In genomic region chr11:60878245-60879101, GRCh38 we compare ENCODE assay signal across 30 cellular contexts. TPM values are rescaled to one million over a fixed set of nuclear protein-coding genes. Genes with fewer than 3 reads are reported as not detected.
DNase-seq lines count a peak whose midpoint lies in the region; ATAC-seq, FAIRE-seq and TF ChIP-seq lines count a peak whose summit lies in the region.
"Had no signal": no experiment of that assay in that cellular context is flagged by ENCODE, and none has a peak within 500 bp of the region (broad histone marks: within the 10 kb centered on the region; RNA-seq: fewer than 3 reads in every experiment).

No MANE protein-coding gene starts in this region.

- no peak for TF ChIP-seq CTCF in WERI-Rb-1 (IDR thresholded peaks at IDR 0.05; ENCODE audit: low read depth, low read length)
- TF ChIP-seq CTCF in heart left ventricle (IDR thresholded peaks at IDR 0.05), result no peak
- TF ChIP-seq CTCF in ovary (IDR thresholded peaks at IDR 0.05), result no peak
- TF ChIP-seq CTCF in thoracic aorta (IDR thresholded peaks at IDR 0.05), result no peak
- TF ChIP-seq CTCF in HFFc6 (IDR thresholded peaks at IDR 0.05), result no peak
- TF ChIP-seq CTCF in SK-N-SH (IDR thresholded peaks at IDR 0.05), result no peak

- intact Hi-C loops in heart left ventricle (cut with DNase I), result loop anchor here in 3 of 10 donors (5.0 kb wide), 2 partner anchors 36 to 41 kb away; partner anchors contain the start of gene CCDC86 (in 2 of the 3)
- intact Hi-C loops in ovary (cut with DNase I), result no loop called here

- H3K27ac Mint-ChIP-seq in T-helper 2 cell treated with Interferon-gamma antibody and Interleukin-4, amounts not matched to agents 5 μg/mL and 100 μg/mL, for 36 hours, result no peak overlapping the region
- H3K27ac Mint-ChIP-seq in HFFc6, result no peak overlapping the region
- H3K27ac Mint-ChIP-seq: activated naive CD8-positive, alpha-beta T cell treated with anti-CD3 and anti-CD28 coated beads for 36 hours; B cell; CD8-positive, alpha-beta T cell; memory B cell had no signal

- H3K4me1 ChIP-seq in heart left ventricle (peaks cover 0 to 32% (median 6%) of the 10 kb centered on the region in 12 donors), ovary (ENCODE audit: insufficient read depth) (peaks cover 4% of the 10 kb centered on the region), thoracic aorta (ENCODE audit: control insufficient read depth in 1 of 2, low read depth in 2 of 2) (peaks cover 12 to 14% of the 10 kb centered on the region in 2 donors), SK-N-SH (ENCODE audit: control insufficient read depth in 1 of 2, insufficient read depth in 2 of 2, low read depth in 1 of 2, low read length in 1 of 2) (no peaks in the 10 kb centered on the region)

- H3K4me2 ChIP-seq in SK-N-SH, result no peak overlapping the region
- H3K4me2 ChIP-seq: A549 had no signal

- no peak for TF ChIP-seq POLR2A in heart left ventricle (IDR thresholded peaks at IDR 0.05)
- no peak for TF ChIP-seq POLR2A in ovary (IDR thresholded peaks at IDR 0.05)
- TF ChIP-seq POLR2A in H54 (IDR thresholded peaks at IDR 0.05; ENCODE audit: low read depth, low read length), result no peak

- H3K4me1 Mint-ChIP-seq in T-helper 2 cell treated with Interferon-gamma antibody and Interleukin-4, amounts not matched to agents 5 μg/mL and 100 μg/mL, for 36 hours (ENCODE audit: low read depth), result peaks cover 37% of the 10 kb centered on the region
- H3K4me1 Mint-ChIP-seq in HFFc6 (ENCODE audit: low read depth), result peaks cover 3% of the 10 kb centered on the region
- H3K4me1 Mint-ChIP-seq: activated naive CD8-positive, alpha-beta T cell treated with anti-CD3 and anti-CD28 coated beads for 36 hours; B cell had no signal

- no peaks in the 10 kb centered on the region for H3K9me2 ChIP-seq in SK-N-SH

- no peaks in the 10 kb centered on the region for H3K27me3 Mint-ChIP-seq in T-helper 2 cell treated with Interferon-gamma antibody and Interleukin-4, amounts not matched to agents 5 μg/mL and 100 μg/mL, for 36 hours (ENCODE audit: low read depth)
- peaks cover 3% of the 10 kb centered on the region for H3K27me3 Mint-ChIP-seq in HFFc6 (ENCODE audit: insufficient read depth)
- H3K27me3 Mint-ChIP-seq: activated naive CD8-positive, alpha-beta T cell treated with anti-CD3 and anti-CD28 coated beads for 36 hours; B cell; memory B cell had no signal

- no peaks in the 10 kb centered on the region for H3F3A ChIP-seq in SK-N-SH (replicated peaks; ENCODE audit: insufficient read depth)

- H3K36me3 ChIP-seq in WERI-Rb-1 (no peaks in the 10 kb centered on the region; the same call in 1 of the 2 replicates), heart left ventricle (peaks cover 0 to 32% (median 14%) of the 10 kb centered on the region in 9 donors), ovary (no peaks in the 10 kb centered on the region), thoracic aorta (peaks cover 7% of the 10 kb centered on the region), SK-N-SH (replicated peaks in 1 of 2; ENCODE audit: control insufficient read depth in 1 of 2, insufficient read depth in 2 of 2, low read length in 1 of 2) (peaks cover 0 to 20% of the 10 kb centered on the region in 2 experiments)

- no peaks in the 10 kb centered on the region for H4K20me1 ChIP-seq in SK-N-SH (ENCODE audit: insufficient read depth)

- H3K9me3 Mint-ChIP-seq in T-helper 2 cell treated with Interferon-gamma antibody and Interleukin-4, amounts not matched to agents 5 μg/mL and 100 μg/mL, for 36 hours, result no peaks in the 10 kb centered on the region
- no peaks in the 10 kb centered on the region for H3K9me3 Mint-ChIP-seq in HFFc6
- H3K9me3 Mint-ChIP-seq: activated naive CD8-positive, alpha-beta T cell treated with anti-CD3 and anti-CD28 coated beads for 36 hours; CD8-positive, alpha-beta T cell; memory B cell had no signal

- TF ChIP-seq EP300 in ovary (IDR thresholded peaks at IDR 0.05) (no peak), SK-N-SH (IDR thresholded peaks at IDR 0.05; ENCODE audit: borderline replicate concordance in 1 of 2, low read depth in 1 of 2, low read length in 1 of 2) (no peak)

- peak; percentile 2 for DNase-seq in WERI-Rb-1
- peak in 1 of 5 donors; percentile 39 for DNase-seq in heart left ventricle
- DNase-seq in ovary, result peak in 1 of 5 donors; percentile 41
- no peak for DNase-seq in thoracic aorta (ENCODE audit: low spot score)
- no peak for DNase-seq in T-helper 2 cell treated with Interferon-gamma antibody and Interleukin-4, amounts not matched to agents 5 μg/mL and 100 μg/mL, for 36 hours (ENCODE audit: low spot score)
- DNase-seq in HFFc6, result no peak
- DNase-seq in SK-N-SH, result no peak
- no peak for DNase-seq in H54 (ENCODE audit: insufficient read length, low spot score)
- DNase-seq: activated CD4-positive, alpha-beta T cell treated with anti-CD3 and anti-CD28 coated beads for 4 hours; activated effector memory CD4-positive, alpha-beta T cell treated with anti-CD3 and anti-CD28 coated beads, Interleukin-2, amount 50 U/mL, for 16 hours; activated naive CD8-positive, alpha-beta T cell treated with anti-CD3 and anti-CD28 coated beads for 36 hours; activated T-cell treated with anti-CD3 and anti-CD28 coated beads for 4 hours; CD8-positive, alpha-beta T cell; DMS 273 treated with DMSO at 0.1 percent for 48 hours; head of caudate nucleus; KBM-7; kidney glomerular epithelial cell; NCI-H1417; NCI-H2029 treated with DMSO at 0.1 percent for 48 hours; NCI-H226; NCI-H82; RPMI8226; small intestine; stimulated activated CD4-positive, alpha-beta T cell treated with anti-CD3 and anti-CD28 coated beads, Interleukin-1b, Interleukin-23, amount 100 ng/mL, for 48 hours; T-helper 2 cell had no signal

- no peak overlapping the region for H3K27ac ChIP-seq in WERI-Rb-1
- H3K27ac ChIP-seq in heart left ventricle, result peak overlapping the region; percentile 15 to 89 (median 58)
- H3K27ac ChIP-seq in ovary, result peak overlapping the region; percentile 61 to 78
- peak overlapping the region; percentile 67 to 76 for H3K27ac ChIP-seq in thoracic aorta
- H3K27ac ChIP-seq in SK-N-SH (ENCODE audit: low read depth in 2 of 2, low read length in 1 of 2), result no peak overlapping the region
- H3K27ac ChIP-seq: A549, SK-N-MC had no signal

- CTCF ChIA-PET in SK-N-SH (lab: Yijun Ruan, JAX), result interaction anchor here (1.4 to 2.9 kb wide), 3 partner anchors 9 to 47 kb away, joined by 8 to 15 read pairs (median 13); no protein-coding TSS in a partner anchor

- H3K36me3 Mint-ChIP-seq in T-helper 2 cell treated with Interferon-gamma antibody and Interleukin-4, amounts not matched to agents 5 μg/mL and 100 μg/mL, for 36 hours (ENCODE audit: low read depth), result peaks cover 39% of the 10 kb centered on the region
- H3K36me3 Mint-ChIP-seq in HFFc6 (ENCODE audit: low read depth), result peaks cover 5% of the 10 kb centered on the region; the same call in 1 of the 2 replicates

- 50 to 73% (median 59%) methylated on average over 5 of the region's 5 CpGs for WGBS in heart left ventricle, 4 donors
- WGBS in ovary, 3 donors, result 18 to 22% (median 19%) methylated on average over 5 of the region's 5 CpGs
- 78% methylated on average over 5 of the region's 5 CpGs for WGBS in SK-N-SH (ENCODE audit: low lambda C conversion rate)

- H3K4me3 Mint-ChIP-seq in T-helper 2 cell treated with Interferon-gamma antibody and Interleukin-4, amounts not matched to agents 5 μg/mL and 100 μg/mL, for 36 hours, result no peak overlapping the region
- H3K4me3 Mint-ChIP-seq in HFFc6, result no peak overlapping the region
- H3K4me3 Mint-ChIP-seq: activated naive CD8-positive, alpha-beta T cell treated with anti-CD3 and anti-CD28 coated beads for 36 hours; B cell; CD8-positive, alpha-beta T cell; memory B cell had no signal

- POLR2A ChIA-PET in SK-N-SH (lab: Yijun Ruan, JAX), result no interaction called here

- ATAC-seq in heart left ventricle (peak; percentile 63 to 84 (median 73)), thoracic aorta (ENCODE audit: insufficient number of reproducible peaks, low FRiP score, low read depth) (no peak)
- ATAC-seq: A549; CD8-positive, alpha-beta T cell had no signal

- no peak overlapping the region for H2AFZ ChIP-seq in SK-N-SH (ENCODE audit: low read depth)

- H3K4me3 ChIP-seq in WERI-Rb-1 (ENCODE audit: low read depth, low read length), result no peak overlapping the region
- no peak overlapping the region for H3K4me3 ChIP-seq in heart left ventricle
- no peak overlapping the region for H3K4me3 ChIP-seq in ovary
- no peak overlapping the region for H3K4me3 ChIP-seq in thoracic aorta
- H3K4me3 ChIP-seq in SK-N-SH (ENCODE audit: low read depth in 2 of 2, low read length in 1 of 2), result no peak overlapping the region
- H3K4me3 ChIP-seq: A549, SK-N-MC had no signal

- H3K79me2 ChIP-seq in SK-N-SH (ENCODE audit: insufficient read depth), result no peaks in the 10 kb centered on the region

- H3K9ac ChIP-seq in SK-N-SH, result no peak overlapping the region

- H3K9me3 ChIP-seq in WERI-Rb-1 (ENCODE audit: severe bottlenecking) (no peaks in the 10 kb centered on the region), heart left ventricle (no peaks in the 10 kb centered on the region), ovary (no peaks in the 10 kb centered on the region), thoracic aorta (no peaks in the 10 kb centered on the region), SK-N-SH (no peaks in the 10 kb centered on the region)
- H3K9me3 ChIP-seq: A549 had no signal

- H3K27me3 ChIP-seq in WERI-Rb-1 (ENCODE audit: insufficient read depth, low read depth, severe bottlenecking) (no peaks in the 10 kb centered on the region), heart left ventricle (no peaks in the 10 kb centered on the region), ovary (no peaks in the 10 kb centered on the region), thoracic aorta (replicated peaks; ENCODE audit: insufficient read depth) (no peaks in the 10 kb centered on the region), SK-N-SH (ENCODE audit: insufficient read depth) (no peaks in the 10 kb centered on the region)

- no peak for FAIRE-seq in H54 (lab: Jason Lieb, UNC)
- FAIRE-seq: A549, small intestine, urothelium cell line had no signal

- TF ChIP-seq RAD21 in SK-N-SH (IDR thresholded peaks at IDR 0.05; ENCODE audit: low read length), result no peak

RNA-seq across cellular contexts. Expression of gene ZP1, which starts 11.1 kb away (rescaled TPM):
- under 1 TPM in 2 of 9 donors, not detected in 7; 0.30 to 0.95 TPM for total RNA-seq in heart left ventricle
- polyA plus RNA-seq in heart left ventricle, result under 1 TPM; 0.15 to 0.33 TPM
- not detected for total RNA-seq in ovary
- polyA plus RNA-seq in ovary, result under 1 TPM in 1 of 2 donors, not detected in 1; 0.17 TPM
- not detected for total RNA-seq in thoracic aorta
- under 1 TPM in 3 of 6 experiments, not detected in 3; 0.13 to 0.30 (median 0.29) TPM for total RNA-seq in HFFc6 (2021; fragmentation: NEBNext Ultra II Directional; extraction: Animal tissue kit (Norgen Biotek cat#: 25700))
- not detected in 2 replicates for polyA plus RNA-seq in SK-N-SH (2012; rRNA removed)
- 0.01 TPM in 1 of 2 replicates, not detected in the other for polyA plus RNA-seq in SK-N-SH (2012; cell fraction: cytosol; rRNA removed)
- 0.37 and 0.79 TPM in 2 replicates for polyA plus RNA-seq in SK-N-SH (2012; cell fraction: nucleus; rRNA removed)
- total RNA-seq: activated naive CD8-positive, alpha-beta T cell treated with anti-CD3 and anti-CD28 coated beads for 36 hours; B cell; CD8-positive, alpha-beta T cell had no signal

RNA-seq across cellular contexts. Expression of gene PTGDR2, which starts 22.7 kb away (rescaled TPM):
- 1 to 10 TPM in 8 of 9 donors, under 1 TPM in 1; 0.61 to 7.9 (median 1.4) TPM for total RNA-seq in heart left ventricle
- 1 to 10 TPM in 1 of 2 donors, under 1 TPM in 1; 0.76 to 4.3 TPM for polyA plus RNA-seq in heart left ventricle
- total RNA-seq in ovary, result under 1 TPM in 5 of 7 donors, not detected in 2; 0.10 to 0.46 (median 0.15) TPM
- under 1 TPM; 0.07 to 0.42 TPM for polyA plus RNA-seq in ovary
- total RNA-seq in thoracic aorta, result under 1 TPM; 0.21 to 0.68 TPM
- not detected for total RNA-seq in HFFc6 (2021; fragmentation: NEBNext Ultra II Directional; extraction: Animal tissue kit (Norgen Biotek cat#: 25700))
- polyA plus RNA-seq in SK-N-SH (2012; rRNA removed), result 0.02 TPM in 1 of 2 replicates, not detected in the other
- 0.01 TPM in 1 of 2 replicates, not detected in the other for polyA plus RNA-seq in SK-N-SH (2012; cell fraction: cytosol; rRNA removed)
- polyA plus RNA-seq in SK-N-SH (2012; cell fraction: nucleus; rRNA removed), result 0.05 and 0.12 TPM in 2 replicates
- total RNA-seq: B cell had no signal

RNA-seq across cellular contexts. Expression of gene PRPF19, which starts 27.9 kb away (rescaled TPM):
- 10 to 100 TPM; 30.8 to 72.0 (median 40.8) TPM for total RNA-seq in heart left ventricle
- polyA plus RNA-seq in heart left ventricle, result 10 to 100 TPM; 35.5 to 62.2 TPM
- total RNA-seq in ovary, result 100 to 1,000 TPM in 2 of 7 donors, 10 to 100 TPM in 5; 44.1 to 109 (median 97.2) TPM
- 10 to 100 TPM; 66.2 to 73.4 TPM for polyA plus RNA-seq in ovary
- total RNA-seq in thoracic aorta, result 10 to 100 TPM; 42.0 to 52.2 TPM
- total RNA-seq in HFFc6 (2021; fragmentation: NEBNext Ultra II Directional; extraction: Animal tissue kit (Norgen Biotek cat#: 25700)), result 10 to 100 TPM; 72.5 to 95.1 (median 89.4) TPM
- polyA plus RNA-seq in SK-N-SH (2012; rRNA removed), result 44.0 and 58.9 TPM in 2 replicates
- 36.1 and 49.0 TPM in 2 replicates for polyA plus RNA-seq in SK-N-SH (2012; cell fraction: cytosol; rRNA removed)
- 55.2 and 72.4 TPM in 2 replicates for polyA plus RNA-seq in SK-N-SH (2012; cell fraction: nucleus; rRNA removed)

RNA-seq across cellular contexts. Expression of gene TMEM109, which starts 35.5 kb away (rescaled TPM):
- total RNA-seq in heart left ventricle (100 to 1,000 TPM in 4 of 9 donors, 10 to 100 TPM in 5; 82.9 to 123 (median 96.3) TPM), ovary (100 to 1,000 TPM in 5 of 7 donors, 10 to 100 TPM in 2; 88.7 to 143 (median 109) TPM), thoracic aorta (100 to 1,000 TPM; 158 to 213 TPM)
- polyA plus RNA-seq in heart left ventricle (100 to 1,000 TPM in 1 of 2 donors, 10 to 100 TPM in 1; 71.8 to 131 TPM), ovary (100 to 1,000 TPM; 133 to 145 TPM), SK-N-SH (2012; rRNA removed) (38.0 and 52.7 TPM in 2 replicates)
- total RNA-seq in HFFc6 (2021; fragmentation: NEBNext Ultra II Directional; extraction: Animal tissue kit (Norgen Biotek cat#: 25700)), result 100 to 1,000 TPM in 1 of 6 experiments, 10 to 100 TPM in 5; 74.6 to 101 (median 92.5) TPM
- polyA plus RNA-seq in SK-N-SH (2012; cell fraction: cytosol; rRNA removed), result 33.3 and 44.2 TPM in 2 replicates
- 23.4 and 25.2 TPM in 2 replicates for polyA plus RNA-seq in SK-N-SH (2012; cell fraction: nucleus; rRNA removed)

RNA-seq across cellular contexts. Expression of gene CCDC86, which starts 36.6 kb away (rescaled TPM):
- total RNA-seq in heart left ventricle, result 10 to 100 TPM in 5 of 9 donors, 1 to 10 TPM in 4; 6.0 to 26.7 (median 10.1) TPM
- polyA plus RNA-seq in heart left ventricle, result 10 to 100 TPM in 1 of 2 donors, 1 to 10 TPM in 1; 8.1 to 33.3 TPM
- total RNA-seq in ovary, result 10 to 100 TPM in 6 of 7 donors, 1 to 10 TPM in 1; 7.0 to 32.9 (median 20.4) TPM
- 10 to 100 TPM; 10.5 to 16.4 TPM for polyA plus RNA-seq in ovary
- total RNA-seq in thoracic aorta, result 10 to 100 TPM; 13.5 to 23.8 TPM
- total RNA-seq in HFFc6 (2021; fragmentation: NEBNext Ultra II Directional; extraction: Animal tissue kit (Norgen Biotek cat#: 25700)), result 10 to 100 TPM; 45.4 to 66.3 (median 54.4) TPM
- 26.1 and 34.7 TPM in 2 replicates for polyA plus RNA-seq in SK-N-SH (2012; rRNA removed)
- polyA plus RNA-seq in SK-N-SH (2012; cell fraction: cytosol; rRNA removed), result 17.2 and 22.7 TPM in 2 replicates
- polyA plus RNA-seq in SK-N-SH (2012; cell fraction: nucleus; rRNA removed), result 28.2 and 44.0 TPM in 2 replicates

Comparison
In these comparisons a context has a peak if more than half of its experiments do, and no peak if none do; other contexts are left out.
1. H3K27ac ChIP-seq: peak in heart left ventricle (12 of 12), ovary (2 of 2) and thoracic aorta (2 of 2); none in WERI-Rb-1 (single experiment) and SK-N-SH (0 of 2).